In the genomic region with DNA sequence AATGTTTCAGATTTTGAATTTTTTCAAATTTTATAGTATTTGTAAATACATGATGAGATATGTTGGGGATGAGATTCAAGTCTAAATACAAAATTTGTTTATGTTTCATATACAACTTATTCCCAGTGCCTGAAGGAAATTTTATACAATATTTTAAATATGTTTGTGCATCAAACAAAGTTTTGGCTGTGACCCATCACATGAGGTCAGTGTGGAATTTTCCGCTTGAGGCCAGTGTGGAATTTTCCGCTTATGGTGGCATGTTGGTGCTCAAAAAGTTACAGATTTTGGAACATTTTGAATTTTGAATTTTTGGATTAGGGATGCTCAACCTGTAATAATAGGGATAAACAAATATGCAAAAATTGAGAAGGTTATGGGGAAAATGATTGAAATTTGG, we compare ENCODE assay signal across 35 cellular contexts.
"Had no signal": no experiment of that assay in that cellular context is flagged by ENCODE, and none has a peak within 500 bp of the region (broad histone marks: within the 10 kb centered on the region; RNA-seq: fewer than 3 reads in every experiment).

No MANE protein-coding gene starts in this region.

- DNase-seq: Karpas-422, Kasumi-1, MG63, MM.1S, MV-4-11, NCI-H1048, NCI-H1092, NCI-H1092 treated with DMSO at 0.1 percent for 48 hours, NCI-H1105, NCI-H1105 treated with DMSO at 0.1 percent for 48 hours, NCI-H1417, NCI-H1417 treated with DMSO at 0.1 percent for 48 hours, NCI-H1436, NCI-H1436 treated with DMSO at 0.1 percent for 48 hours, NCI-H146, NCI-H1694, NCI-H1694 treated with DMSO at 0.1 percent for 48 hours, NCI-H187, NCI-H187 treated with DMSO at 0.1 percent for 48 hours, NCI-H1930, NCI-H2029, NCI-H2029 treated with DMSO at 0.1 percent for 48 hours, NCI-H2081, NCI-H2081 treated with DMSO at 0.1 percent for 48 hours, NCI-H2107, NCI-H2171, NCI-H2171 treated with DMSO at 0.1 percent for 48 hours, NCI-H2227 treated with DMSO at 0.1 percent for 48 hours, NCI-H226, NCI-H345, NCI-H446, NCI-H446 treated with DMSO at 0.1 percent for 48 hours, NCI-H510A, NCI-H510A treated with DMSO at 0.1 percent for 48 hours had no signal

- H3K27me3 ChIP-seq: MG63 had no signal

- H3K36me3 ChIP-seq: MG63 had no signal

- H3K27ac ChIP-seq: KMS-11 had no signal

- H3K4me3 ChIP-seq: MG63 had no signal

- H3K9me3 ChIP-seq: MG63 had no signal
